1 cellular context compared by ENCODE assay signal in genomic region chr15:90300541-90300940, GRCh38.
TF ChIP-seq lines count a peak whose summit lies in the region.

No MANE protein-coding gene starts in this region.

TF ChIP-seq in GM12878, 131 proteins besides CTCF, POLR2A, EP300 and RAD21:
- no peak for TF ChIP-seq STAT3 (IDR thresholded peaks at IDR 0.05; ENCODE audit: low read depth, low read length)
- TF ChIP-seq NR2C2 (IDR thresholded peaks at IDR 0.05; ENCODE audit: borderline replicate concordance, control insufficient read depth, insufficient read length, low read depth), result no peak
- TF ChIP-seq PKNOX1 (IDR thresholded peaks at IDR 0.05), result no peak
- no peak for TF ChIP-seq CHD4 (IDR thresholded peaks at IDR 0.05)
- TF ChIP-seq BRCA1 (IDR thresholded peaks at IDR 0.05; ENCODE audit: low read depth, low read length), result no peak
- TF ChIP-seq ZNF217 (IDR thresholded peaks at IDR 0.05), result no peak
- no peak for TF ChIP-seq ETV6 (conservative IDR thresholded peaks at IDR 0.05 in 1 of 2, IDR thresholded peaks at IDR 0.05 in 1 of 2; ENCODE audit: borderline replicate concordance in 1 of 2, low read depth in 1 of 2)
- no peak for TF ChIP-seq IRF4 (IDR thresholded peaks at IDR 0.05; ENCODE audit: low read depth, low read length)
